In genomic region chr11:61009392-61010275, GRCh38 we compare ENCODE assay signal across 25 cellular contexts. TPM values are rescaled to one million over a fixed set of nuclear protein-coding genes. Genes with fewer than 3 reads are reported as not detected.
DNase-seq lines count a peak whose midpoint lies in the region; ATAC-seq, FAIRE-seq and TF ChIP-seq lines count a peak whose summit lies in the region.
"Had no signal": no experiment of that assay in that cellular context is flagged by ENCODE, and none has a peak within 500 bp of the region (broad histone marks: within the 10 kb centered on the region; RNA-seq: fewer than 3 reads in every experiment).

No MANE protein-coding gene starts in this region.

- H3K9ac ChIP-seq in kidney (ENCODE audit: low read length in 2 of 2): no peak overlapping the region

- DNase-seq in T-helper 1 cell: no peak
- no peak for DNase-seq in CD4-positive, alpha-beta T cell
- DNase-seq in activated CD4-positive, alpha-beta memory T cell treated with anti-CD3 and anti-CD28 coated beads, Interleukin-2, amount 10 ng/mL, durations not matched to agents 7 days and 5 days: no peak
- DNase-seq in kidney: peak; percentile 54
- DNase-seq in activated CD8-positive, alpha-beta memory T cell treated with anti-CD3 and anti-CD28 coated beads, Interleukin-2, amount 50 U/mL, for 48 hours: no peak
- DNase-seq: 8988T, activated gamma-delta T cell, AML-193, HFFc6, hippocampal formation, NCI-H1436, NCI-H2171, ovary, SW 1271 had no signal

- no peak for TF ChIP-seq CTCF in CD4-positive, alpha-beta T cell (IDR thresholded peaks at IDR 0.05)
- no peak for TF ChIP-seq CTCF in kidney (IDR thresholded peaks at IDR 0.05; ENCODE audit: borderline replicate concordance, extremely low read depth, insufficient read depth)

- peaks cover 40% of the 10 kb centered on the region for H3K4me1 Mint-ChIP-seq in T-helper 1 cell treated with Interleukin-12 subunit alpha and Interleukin-12 subunit beta and Interleukin-4 antibody, amounts not matched to agents 30 μg/mL and 1 μg/mL, for 36 hours (ENCODE audit: low read depth)
- H3K4me1 Mint-ChIP-seq in CD4-positive, alpha-beta T cell (ENCODE audit: low read depth): peaks cover 77% of the 10 kb centered on the region
- H3K4me1 Mint-ChIP-seq in activated CD4-positive, alpha-beta memory T cell treated with anti-CD3 and anti-CD28 coated beads, Interleukin-2, amount 10 ng/mL, durations not matched to agents 7 days and 5 days: peaks cover 42% of the 10 kb centered on the region

- H3K27ac ChIP-seq in CD4-positive, alpha-beta T cell (ENCODE audit: low read depth, low read length): no peak overlapping the region
- no peak overlapping the region for H3K27ac ChIP-seq in kidney (ENCODE audit: low read depth in 2 of 2, low read length in 2 of 2)
- H3K27ac ChIP-seq: ovary, right atrium auricular region, suprapubic skin had no signal

- no peak for ATAC-seq in CD4-positive, alpha-beta T cell (ENCODE audit: poor library complexity)
- ATAC-seq in HG02884 (IDR thresholded peaks at IDR 0.05; ENCODE audit: unreplicated experiment) (no peak), GM19397 (IDR thresholded peaks at IDR 0.05; ENCODE audit: unreplicated experiment) (no peak)
- ATAC-seq: Right ventricle myocardium inferior had no signal

- CTCF ChIA-PET in CD4-positive, alpha-beta T cell (lab: Charles Lee): interaction anchor here (2.5 kb wide), 1 partner anchor 40 kb away, joined by 8 read pairs; no protein-coding TSS in a partner anchor
- CTCF ChIA-PET in activated CD4-positive, alpha-beta memory T cell treated with anti-CD3 and anti-CD28 coated beads, Interleukin-2, amount 10 ng/mL, durations not matched to agents 7 days and 5 days (lab: Charles Lee): interaction anchor here (0.6 to 1.2 kb wide), 2 partner anchors 67 to 376 kb away, joined by 3 read pairs; no protein-coding TSS in a partner anchor

- no peaks in the 10 kb centered on the region for H3K27me3 Mint-ChIP-seq in T-helper 1 cell treated with Interleukin-12 subunit alpha and Interleukin-12 subunit beta and Interleukin-4 antibody, amounts not matched to agents 30 μg/mL and 1 μg/mL, for 36 hours (ENCODE audit: low read depth)
- H3K27me3 Mint-ChIP-seq in CD4-positive, alpha-beta T cell: no peaks in the 10 kb centered on the region
- no peaks in the 10 kb centered on the region for H3K27me3 Mint-ChIP-seq in activated CD4-positive, alpha-beta memory T cell treated with anti-CD3 and anti-CD28 coated beads, Interleukin-2, amount 10 ng/mL, durations not matched to agents 7 days and 5 days

- intact Hi-C loops in CD4-positive, alpha-beta T cell (cut with DNase I, micrococcal nuclease): no loop called here
- intact Hi-C loops in kidney (cut with DNase I): no loop called here

- H3K4me1 ChIP-seq in kidney (ENCODE audit: control insufficient read depth in 1 of 2, insufficient read depth in 1 of 2, low read depth in 1 of 2, low read length in 2 of 2): peaks cover 0 to 9% of the 10 kb centered on the region in 2 donors

- FAIRE-seq in kidney (lab: Jason Lieb, UNC): no peak
- FAIRE-seq: frontal cortex, islet of Langerhans, urothelium cell line had no signal

- no peaks in the 10 kb centered on the region for H3K36me3 ChIP-seq in kidney (ENCODE audit: control insufficient read depth in 1 of 2, insufficient read depth in 2 of 2, low read length in 2 of 2)
- H3K36me3 ChIP-seq: ovary, right atrium auricular region, suprapubic skin had no signal

- H3K4me3 ChIP-seq in kidney (ENCODE audit: low read length in 2 of 2): no peak overlapping the region
- H3K4me3 ChIP-seq: lung, ovary, right atrium auricular region, suprapubic skin had no signal

- no peak overlapping the region for H3K4me3 Mint-ChIP-seq in T-helper 1 cell treated with Interleukin-12 subunit alpha and Interleukin-12 subunit beta and Interleukin-4 antibody, amounts not matched to agents 30 μg/mL and 1 μg/mL, for 36 hours
- H3K4me3 Mint-ChIP-seq in CD4-positive, alpha-beta T cell: peak overlapping the region; percentile 80
- H3K4me3 Mint-ChIP-seq in activated CD4-positive, alpha-beta memory T cell treated with anti-CD3 and anti-CD28 coated beads, Interleukin-2, amount 10 ng/mL, durations not matched to agents 7 days and 5 days: no peak overlapping the region
- H3K4me3 Mint-ChIP-seq: HFFc6 had no signal

- H3K27ac Mint-ChIP-seq in T-helper 1 cell treated with Interleukin-12 subunit alpha and Interleukin-12 subunit beta and Interleukin-4 antibody, amounts not matched to agents 30 μg/mL and 1 μg/mL, for 36 hours: peak overlapping the region; percentile 26
- H3K27ac Mint-ChIP-seq in CD4-positive, alpha-beta T cell: peak overlapping the region; percentile 92
- H3K27ac Mint-ChIP-seq in activated CD4-positive, alpha-beta memory T cell treated with anti-CD3 and anti-CD28 coated beads, Interleukin-2, amount 10 ng/mL, durations not matched to agents 7 days and 5 days: peak overlapping the region; percentile 50
- H3K27ac Mint-ChIP-seq: HFFc6, IgD-negative memory B cell had no signal

- H3K9me3 Mint-ChIP-seq in T-helper 1 cell treated with Interleukin-12 subunit alpha and Interleukin-12 subunit beta and Interleukin-4 antibody, amounts not matched to agents 30 μg/mL and 1 μg/mL, for 36 hours: no peaks in the 10 kb centered on the region
- H3K9me3 Mint-ChIP-seq in CD4-positive, alpha-beta T cell: no peaks in the 10 kb centered on the region
- no peaks in the 10 kb centered on the region for H3K9me3 Mint-ChIP-seq in activated CD4-positive, alpha-beta memory T cell treated with anti-CD3 and anti-CD28 coated beads, Interleukin-2, amount 10 ng/mL, durations not matched to agents 7 days and 5 days
- H3K9me3 Mint-ChIP-seq: HFFc6, IgD-negative memory B cell had no signal

- no peaks in the 10 kb centered on the region for H3K9me3 ChIP-seq in CD4-positive, alpha-beta T cell (ENCODE audit: control insufficient read depth, low read length)
- H3K9me3 ChIP-seq in kidney (ENCODE audit: control insufficient read depth in 1 of 2, low read length in 2 of 2): no peaks in the 10 kb centered on the region
- H3K9me3 ChIP-seq: ovary, right atrium auricular region, suprapubic skin had no signal

- POLR2A ChIA-PET in CD4-positive, alpha-beta T cell (lab: Charles Lee): interaction anchor here (0.6 to 3.2 kb wide), 9 partner anchors 10 to 104 kb away, joined by 3 to 14 read pairs (median 4); partner anchors contain the start of gene CD6
- POLR2A ChIA-PET in activated CD4-positive, alpha-beta memory T cell treated with anti-CD3 and anti-CD28 coated beads, Interleukin-2, amount 10 ng/mL, durations not matched to agents 7 days and 5 days (lab: Charles Lee): interaction anchor here (1.1 to 4.1 kb wide), 5 partner anchors 8 to 33 kb away, joined by 3 to 13 read pairs (median 5); no protein-coding TSS in a partner anchor

- no peaks in the 10 kb centered on the region for H3K27me3 ChIP-seq in CD4-positive, alpha-beta T cell (ENCODE audit: control insufficient read depth, insufficient read depth, low read length)
- H3K27me3 ChIP-seq: ovary, right atrium auricular region had no signal

- H3K36me3 Mint-ChIP-seq in T-helper 1 cell treated with Interleukin-12 subunit alpha and Interleukin-12 subunit beta and Interleukin-4 antibody, amounts not matched to agents 30 μg/mL and 1 μg/mL, for 36 hours (ENCODE audit: low read depth): peaks cover 54% of the 10 kb centered on the region
- peaks cover 93% of the 10 kb centered on the region for H3K36me3 Mint-ChIP-seq in CD4-positive, alpha-beta T cell (ENCODE audit: low read depth)
- peaks cover 73% of the 10 kb centered on the region for H3K36me3 Mint-ChIP-seq in activated CD4-positive, alpha-beta memory T cell treated with anti-CD3 and anti-CD28 coated beads, Interleukin-2, amount 10 ng/mL, durations not matched to agents 7 days and 5 days (ENCODE audit: low read depth)

RNA-seq across cellular contexts. Expression of gene CD6, which starts 38.2 kb away (rescaled TPM):
- total RNA-seq in CD4-positive, alpha-beta T cell: 100 to 1,000 TPM; 814 to 827 TPM
- total RNA-seq in activated CD4-positive, alpha-beta memory T cell treated with anti-CD3 and anti-CD28 coated beads, Interleukin-2, amount 10 ng/mL, durations not matched to agents 7 days and 5 days: 100 to 1,000 TPM; 293 to 299 TPM
- 6.7 TPM for total RNA-seq in kidney
- polyA plus RNA-seq in kidney (ENCODE audit: insufficient read depth, low read depth, low replicate concordance): 0.24 TPM
- total RNA-seq: HFFc6 had no signal

RNA-seq across cellular contexts. Expression of gene SLC15A3, which starts 57.7 kb away (rescaled TPM):
- total RNA-seq in CD4-positive, alpha-beta T cell: 10 to 100 TPM; 10.5 to 11.9 TPM
- total RNA-seq in activated CD4-positive, alpha-beta memory T cell treated with anti-CD3 and anti-CD28 coated beads, Interleukin-2, amount 10 ng/mL, durations not matched to agents 7 days and 5 days: 1 to 10 TPM in 1 of 2 experiments, under 1 TPM in 1; 0.28 to 1.0 TPM
- total RNA-seq in kidney: 27.0 TPM
- polyA plus RNA-seq in kidney (ENCODE audit: insufficient read depth, low read depth, low replicate concordance): 26.6 TPM

Comparison
In these comparisons a context has a peak if more than half of its experiments do, and no peak if none do; other contexts are left out.
1. H3K27ac Mint-ChIP-seq: peak in every context shown above with its lines; median percentile 92 in CD4-positive, alpha-beta T cell; 50 in activated CD4-positive, alpha-beta memory T cell treated with anti-CD3 and anti-CD28 coated beads, Interleukin-2, amount 10 ng/mL, durations not matched to agents 7 days and 5 days; 26 in T-helper 1 cell treated with Interleukin-12 subunit alpha and Interleukin-12 subunit beta and Interleukin-4 antibody, amounts not matched to agents 30 μg/mL and 1 μg/mL, for 36 hours.
2. RNA of gene CD6, which starts 38.2 kb away (total RNA-seq): 814 to 827 TPM in CD4-positive, alpha-beta T cell and 293 to 299 TPM in activated CD4-positive, alpha-beta memory T cell treated with anti-CD3 and anti-CD28 coated beads, Interleukin-2, amount 10 ng/mL, durations not matched to agents 7 days and 5 days; 6.7 TPM in kidney (single experiment); every median in the first group is over 10 times any median in the second.
3. RNA of gene SLC15A3, which starts 57.7 kb away (total RNA-seq): 27.0 TPM in kidney (single experiment) and 10.5 to 11.9 TPM in CD4-positive, alpha-beta T cell; 0.28 to 1.0 TPM in activated CD4-positive, alpha-beta memory T cell treated with anti-CD3 and anti-CD28 coated beads, Interleukin-2, amount 10 ng/mL, durations not matched to agents 7 days and 5 days; every median in the first group is over 4 times any median in the second.